In genomic region chr18:68147728-68148127, GRCh38 we compare ENCODE assay signal across 1 cellular context.
TF ChIP-seq lines count a peak whose summit lies in the region.

No MANE protein-coding gene starts in this region.

TF ChIP-seq in K562, 482 proteins besides CTCF, POLR2A, EP300 and RAD21 (continued from another document):
- TF ChIP-seq CHD2 (IDR thresholded peaks at IDR 0.05; ENCODE audit: low read depth, low read length) (no peak), NFE2L1 (tag; IDR thresholded peaks at IDR 0.05; ENCODE audit: borderline replicate concordance, low read depth) (0 out of 2 replicates have a peak, but pooled peaks have one; percentile 19)
